ENCODE assay signal across 22 cellular contexts in the genomic region with DNA sequence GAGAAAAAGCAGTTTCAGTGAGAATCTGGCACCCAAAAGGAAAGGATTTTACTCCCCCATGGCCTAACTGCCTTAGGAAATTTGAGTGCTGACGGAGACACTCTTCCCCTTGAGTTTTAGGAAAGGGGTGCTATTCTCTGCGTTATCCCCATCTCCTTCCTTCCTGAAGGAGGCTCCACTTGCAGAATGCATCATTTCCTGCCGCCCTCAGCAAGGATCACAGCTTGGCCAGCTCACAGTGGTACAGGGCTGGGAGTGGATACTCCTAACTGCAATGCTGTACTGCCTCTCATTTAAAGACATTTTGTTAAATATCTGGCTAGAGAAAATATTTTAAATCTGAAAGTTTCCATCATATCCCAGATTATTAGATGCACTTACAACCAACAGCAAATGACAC. TPM values are rescaled to one million over a fixed set of nuclear protein-coding genes. Genes with fewer than 3 reads are reported as not detected.
DNase-seq lines count a peak whose midpoint lies in the region; ATAC-seq and TF ChIP-seq lines count a peak whose summit lies in the region.
"Had no signal": no experiment of that assay in that cellular context is flagged by ENCODE, and none has a peak within 500 bp of the region (broad histone marks: within the 10 kb centered on the region; RNA-seq: fewer than 3 reads in every experiment).

No MANE protein-coding gene starts in this region.

- POLR2A ChIA-PET in naive thymus-derived CD4-positive, alpha-beta T cell (lab: Charles Lee) = no interaction called here

- CTCF ChIA-PET in naive thymus-derived CD4-positive, alpha-beta T cell (lab: Charles Lee) = no interaction called here

- no peak overlapping the region for H3K4me3 ChIP-seq in WERI-Rb-1 (ENCODE audit: low read depth, low read length)
- H3K4me3 ChIP-seq in naive thymus-derived CD4-positive, alpha-beta T cell (ENCODE audit: low read length) = no peak overlapping the region
- H3K4me3 ChIP-seq: dorsolateral prefrontal cortex, right lobe of liver, stomach had no signal

- H3K27ac Mint-ChIP-seq in naive thymus-derived CD4-positive, alpha-beta T cell = no peak overlapping the region
- H3K27ac Mint-ChIP-seq: activated naive CD4-positive, alpha-beta T cell treated with anti-CD3 and anti-CD28 coated beads, Interleukin-2, amount 50 U/mL, for 72 hours; activated T-cell treated with anti-CD3 and anti-CD28 coated beads, Interleukin-2, amount 50 U/mL, for 72 hours; CD4-positive, CD25-positive, alpha-beta regulatory T cell; T-helper 1 cell treated with Interleukin-12 subunit alpha and Interleukin-12 subunit beta and Interleukin-4 antibody, amounts not matched to agents 30 μg/mL and 1 μg/mL, for 36 hours had no signal

- DNase-seq in Right ventricle myocardium superior (no peak), Right ventricle myocardium inferior (ENCODE audit: missing footprints) (no peak), WERI-Rb-1 (no peak), left cardiac atrium (peak; percentile 44), pulmonary artery endothelial cell (ENCODE audit: low read depth, low spot score) (peak; percentile 3), NCI-H187 treated with DMSO at 0.1 percent for 48 hours (lab: John Stamatoyannopoulos, UW) (no peak), GM13977 (ENCODE audit: low spot score) (no peak)
- DNase-seq in naive thymus-derived CD4-positive, alpha-beta T cell = no peak
- DNase-seq: activated T-cell treated with anti-CD3 and anti-CD28 coated beads, Interleukin-2, amount 50 U/mL, for 72 hours; CD4-positive, CD25-positive, alpha-beta regulatory T cell; dorsolateral prefrontal cortex; head of caudate nucleus; Karpas-422; NCI-H1417; nucleus accumbens; right lobe of liver had no signal

- no peak overlapping the region for H3K4me3 Mint-ChIP-seq in naive thymus-derived CD4-positive, alpha-beta T cell
- H3K4me3 Mint-ChIP-seq: activated T-cell treated with anti-CD3 and anti-CD28 coated beads, Interleukin-2, amount 50 U/mL, for 72 hours; brain; CD4-positive, CD25-positive, alpha-beta regulatory T cell; T-helper 1 cell treated with Interleukin-12 subunit alpha and Interleukin-12 subunit beta and Interleukin-4 antibody, amounts not matched to agents 30 μg/mL and 1 μg/mL, for 36 hours had no signal

- H3K27ac ChIP-seq in WERI-Rb-1 = no peak overlapping the region
- no peak overlapping the region for H3K27ac ChIP-seq in naive thymus-derived CD4-positive, alpha-beta T cell (ENCODE audit: low read depth, low read length)
- H3K27ac ChIP-seq: dorsolateral prefrontal cortex, right lobe of liver had no signal

- H3K36me3 ChIP-seq in WERI-Rb-1 = no peaks in the 10 kb centered on the region
- no peaks in the 10 kb centered on the region for H3K36me3 ChIP-seq in naive thymus-derived CD4-positive, alpha-beta T cell (ENCODE audit: control insufficient read depth in 2 of 3, insufficient read depth in 3 of 3, low read length in 3 of 3)
- H3K36me3 ChIP-seq: right lobe of liver, stomach had no signal

- in situ Hi-C loops in GM13977 (cut with MboI; ENCODE audit: low pct_unique_long_range_greater_than_20kb, low sequenced_read_pairs, unreplicated experiment) = no loop called here

- H3K4me1 Mint-ChIP-seq in naive thymus-derived CD4-positive, alpha-beta T cell = peaks cover 0 to 2% (median 0%) of the 10 kb centered on the region in 7 donors
- H3K4me1 Mint-ChIP-seq: CD4-positive, CD25-positive, alpha-beta regulatory T cell had no signal

- no peaks in the 10 kb centered on the region for H3K27me3 ChIP-seq in WERI-Rb-1 (ENCODE audit: insufficient read depth, low read depth, severe bottlenecking)
- no peaks in the 10 kb centered on the region for H3K27me3 ChIP-seq in naive thymus-derived CD4-positive, alpha-beta T cell (ENCODE audit: control insufficient read depth in 2 of 2, insufficient read depth in 2 of 2, low read length in 2 of 2)
- H3K27me3 ChIP-seq: dorsolateral prefrontal cortex, right lobe of liver, stomach had no signal

- peak; percentile 31 for ATAC-seq in Right ventricle myocardium superior (ENCODE audit: poor library complexity)
- no peak for ATAC-seq in Right ventricle myocardium inferior
- peak; percentile 28 to 58 for ATAC-seq in left cardiac atrium
- no peak for ATAC-seq in naive thymus-derived CD4-positive, alpha-beta T cell
- ATAC-seq: activated naive CD4-positive, alpha-beta T cell treated with anti-CD3 and anti-CD28 coated beads, Interleukin-2, amount 50 U/mL, for 72 hours; activated T-cell treated with anti-CD3 and anti-CD28 coated beads, Interleukin-2, amount 50 U/mL, for 72 hours had no signal

- 0 out of 2 replicates have a peak, but pooled peaks have one; percentile 7 for TF ChIP-seq CTCF in WERI-Rb-1 (IDR thresholded peaks at IDR 0.05; ENCODE audit: low read depth, low read length)
- no peak for TF ChIP-seq CTCF in GM13977 (IDR thresholded peaks at IDR 0.05; ENCODE audit: extremely low read depth, insufficient read depth, missing control alignments)

- H3K27me3 Mint-ChIP-seq in naive thymus-derived CD4-positive, alpha-beta T cell = peaks cover 0 to 10% (median 0%) of the 10 kb centered on the region in 5 donors
- H3K27me3 Mint-ChIP-seq: CD4-positive, CD25-positive, alpha-beta regulatory T cell had no signal

- peaks cover 0 to 6% (median 0%) of the 10 kb centered on the region in 5 donors for H3K36me3 Mint-ChIP-seq in naive thymus-derived CD4-positive, alpha-beta T cell
- H3K36me3 Mint-ChIP-seq: activated naive CD4-positive, alpha-beta T cell treated with anti-CD3 and anti-CD28 coated beads, Interleukin-2, amount 50 U/mL, for 72 hours; brain; CD4-positive, CD25-positive, alpha-beta regulatory T cell had no signal

- H3K9me3 Mint-ChIP-seq in naive thymus-derived CD4-positive, alpha-beta T cell = no peaks in the 10 kb centered on the region
- H3K9me3 Mint-ChIP-seq: activated naive CD4-positive, alpha-beta T cell treated with anti-CD3 and anti-CD28 coated beads, Interleukin-2, amount 50 U/mL, for 72 hours; activated T-cell treated with anti-CD3 and anti-CD28 coated beads, Interleukin-2, amount 50 U/mL, for 72 hours; brain; CD4-positive, CD25-positive, alpha-beta regulatory T cell; T-helper 1 cell treated with Interleukin-12 subunit alpha and Interleukin-12 subunit beta and Interleukin-4 antibody, amounts not matched to agents 30 μg/mL and 1 μg/mL, for 36 hours had no signal

- intact Hi-C loops in Right ventricle myocardium superior (cut with DNase I) (no loop called here), Right ventricle myocardium inferior (cut with DNase I) (no loop called here), left cardiac atrium (cut with DNase I) (no loop called here)
- intact Hi-C loops in naive thymus-derived CD4-positive, alpha-beta T cell (cut with micrococcal nuclease) = no loop called here

- no peaks in the 10 kb centered on the region for H3K9me3 ChIP-seq in WERI-Rb-1 (ENCODE audit: severe bottlenecking)
- H3K9me3 ChIP-seq in naive thymus-derived CD4-positive, alpha-beta T cell (ENCODE audit: control insufficient read depth in 2 of 3, low read length in 3 of 3) = no peaks in the 10 kb centered on the region
- H3K9me3 ChIP-seq: right lobe of liver, stomach had no signal

- no peaks in the 10 kb centered on the region for H3K4me1 ChIP-seq in naive thymus-derived CD4-positive, alpha-beta T cell (ENCODE audit: control insufficient read depth in 2 of 2, insufficient read depth in 2 of 2, low read length in 2 of 2)

RNA-seq across cellular contexts. Expression of a gene that starts 33.0 kb away (rescaled TPM):
- total RNA-seq in Right ventricle myocardium superior = not detected
- not detected for total RNA-seq in Right ventricle myocardium inferior
- not detected for total RNA-seq in left cardiac atrium
- total RNA-seq in pulmonary artery endothelial cell = not detected in 2 replicates
- total RNA-seq in naive thymus-derived CD4-positive, alpha-beta T cell = not detected
- polyA plus RNA-seq in naive thymus-derived CD4-positive, alpha-beta T cell = under 1 TPM; 0.10 to 0.31 TPM
- total RNA-seq: A172; activated naive CD4-positive, alpha-beta T cell treated with anti-CD3 and anti-CD28 coated beads, Interleukin-2, amount 50 U/mL, for 72 hours; activated T-cell treated with anti-CD3 and anti-CD28 coated beads, Interleukin-2, amount 50 U/mL, for 72 hours; CD4-positive, CD25-positive, alpha-beta regulatory T cell; urinary bladder had no signal
- polyA plus RNA-seq: CD4-positive, CD25-positive, alpha-beta regulatory T cell had no signal

RNA-seq across cellular contexts. Expression of a gene that starts 39.1 kb away (rescaled TPM):
- total RNA-seq in Right ventricle myocardium superior = 13.2 TPM
- total RNA-seq in Right ventricle myocardium inferior = 14.3 TPM
- total RNA-seq in left cardiac atrium = 10 to 100 TPM; 18.3 to 20.8 TPM
- 117 and 138 TPM in 2 replicates for total RNA-seq in pulmonary artery endothelial cell
- total RNA-seq in naive thymus-derived CD4-positive, alpha-beta T cell = 10 to 100 TPM; 22.3 to 44.5 (median 42.6) TPM
- 10 to 100 TPM; 85.4 to 96.8 TPM for polyA plus RNA-seq in naive thymus-derived CD4-positive, alpha-beta T cell

Comparison
In these comparisons a context has a peak if more than half of its experiments do, and no peak if none do; other contexts are left out.
1. ATAC-seq: peak in Right ventricle myocardium superior (single experiment) and left cardiac atrium (2 of 2); none in Right ventricle myocardium inferior (single experiment) and naive thymus-derived CD4-positive, alpha-beta T cell (single experiment).
2. DNase-seq: peak in left cardiac atrium (single experiment) and pulmonary artery endothelial cell (single experiment); none in Right ventricle myocardium superior (single experiment), Right ventricle myocardium inferior (single experiment), WERI-Rb-1 (single experiment), naive thymus-derived CD4-positive, alpha-beta T cell (0 of 9), NCI-H187 treated with DMSO at 0.1 percent for 48 hours (single experiment) and GM13977 (single experiment).